In genomic region chr22:50731811-50732624, GRCh38 we compare ENCODE assay signal across 8 cellular contexts.
A peak's percentile ranks its signal among the peaks of the same experiment; 100 is the strongest.
DNase-seq lines count a peak whose midpoint lies in the region; ATAC-seq and TF ChIP-seq lines count a peak whose summit lies in the region.

No MANE protein-coding gene starts in this region.

- no peak overlapping the region for H3K27ac Mint-ChIP-seq in stimulated activated naive B cell treated with anti-CD40 and anti-IgM and Interleukin-4, amounts not matched to agents 10 μg/mL and 1 μg/mL and 100 μg/mL, for 72 hours

- H3K36me3 Mint-ChIP-seq in stimulated activated naive B cell treated with anti-CD40 and anti-IgM and Interleukin-4, amounts not matched to agents 10 μg/mL and 1 μg/mL and 100 μg/mL, for 72 hours: no peaks in the 10 kb centered on the region

- DNase-seq in GM10266 (ENCODE audit: extremely low spot score) (peak; percentile 90), NCI-H2171 (lab: John Stamatoyannopoulos, UW) (peak; percentile 3), midbrain (lab: John Stamatoyannopoulos, UW) (peak; percentile 32)
- DNase-seq in activated CD4-positive, alpha-beta T cell treated with anti-CD3 and anti-CD28 coated beads, Interleukin-2, amount 50 U/mL, for 48 hours: peak; percentile 61 to 70
- peak; percentile 18 for DNase-seq in effector CD8-positive, alpha-beta T cell (lab: John Stamatoyannopoulos, UW)
- DNase-seq in stimulated activated naive B cell treated with anti-CD40 and anti-IgM and Interleukin-4, amounts not matched to agents 10 μg/mL and 1 μg/mL and 100 μg/mL, for 72 hours: no peak

- no peaks in the 10 kb centered on the region for H3K9me3 Mint-ChIP-seq in stimulated activated naive B cell treated with anti-CD40 and anti-IgM and Interleukin-4, amounts not matched to agents 10 μg/mL and 1 μg/mL and 100 μg/mL, for 72 hours

- TF ChIP-seq CTCF in GM10266 (IDR thresholded peaks at IDR 0.05; ENCODE audit: control insufficient read depth, insufficient read depth, low read depth, missing control alignments): peak; percentile 74

- peaks cover 0 to 8% of the 10 kb centered on the region in 2 donors for H3K27me3 Mint-ChIP-seq in stimulated activated naive B cell treated with anti-CD40 and anti-IgM and Interleukin-4, amounts not matched to agents 10 μg/mL and 1 μg/mL and 100 μg/mL, for 72 hours

- ATAC-seq in stimulated activated naive B cell treated with anti-CD40 and anti-IgM and Interleukin-4, amounts not matched to agents 10 μg/mL and 1 μg/mL and 100 μg/mL, for 72 hours (replicated peaks): peak; percentile 61 to 65
- ATAC-seq in GM18502 (IDR thresholded peaks at IDR 0.05; ENCODE audit: poor library complexity, unreplicated experiment) (no peak), HG03135 (IDR thresholded peaks at IDR 0.05; ENCODE audit: unreplicated experiment) (no peak)

- H3K4me3 Mint-ChIP-seq in stimulated activated naive B cell treated with anti-CD40 and anti-IgM and Interleukin-4, amounts not matched to agents 10 μg/mL and 1 μg/mL and 100 μg/mL, for 72 hours: no peak overlapping the region

- peaks cover 6% of the 10 kb centered on the region in 2 donors for H3K4me1 Mint-ChIP-seq in stimulated activated naive B cell treated with anti-CD40 and anti-IgM and Interleukin-4, amounts not matched to agents 10 μg/mL and 1 μg/mL and 100 μg/mL, for 72 hours

Comparison
In these comparisons a context has a peak if more than half of its experiments do, and no peak if none do; other contexts are left out.
1. ATAC-seq: peak in stimulated activated naive B cell treated with anti-CD40 and anti-IgM and Interleukin-4, amounts not matched to agents 10 μg/mL and 1 μg/mL and 100 μg/mL, for 72 hours (2 of 2); none in GM18502 (single experiment) and HG03135 (single experiment).